Comparison of ENCODE assay signal across 8 cellular contexts in genomic region chr10:44864637-44865288, GRCh38. TPM values are rescaled to one million over a fixed set of nuclear protein-coding genes. Genes with fewer than 3 reads are reported as not detected.
DNase-seq lines count a peak whose midpoint lies in the region; ATAC-seq and TF ChIP-seq lines count a peak whose summit lies in the region.

No MANE protein-coding gene starts in this region.

- 1% methylated on average over 33 of the region's 42 CpGs for WGBS in right lobe of liver (ENCODE audit: insufficient coverage, low coverage, low lambda C conversion rate, missing lambda C conversion rate)

- DNase-seq in AG10803 (ENCODE audit: low read depth) (peak; percentile 81), NCI-H510A (lab: John Stamatoyannopoulos, UW) (peak; percentile 48), dermis microvascular lymphatic vessel endothelial cell (ENCODE audit: low read depth in 2 of 2) (peak; percentile 41 to 71), right lobe of liver (peak; percentile 91 to 92 (median 91))
- DNase-seq in activated CD4-positive, alpha-beta T cell treated with anti-CD3 and anti-CD28 coated beads, Interleukin-2, amount 50 U/mL, for 48 hours, result peak; percentile 89
- DNase-seq in stimulated activated CD4-positive, alpha-beta T cell treated with anti-CD3 and anti-CD28 coated beads, Interleukin-4, amount 100 ng/mL, for 1 hour, result peak; percentile 89

- H3K4me3 ChIP-seq in AG10803 (ENCODE audit: low read length) (peak overlapping the region; percentile 75), right lobe of liver (peak overlapping the region; percentile 27 to 55 (median 43))

- H3K27ac ChIP-seq in right lobe of liver, result peak overlapping the region in 1 of 3 donors; percentile 27

- ATAC-seq in GM19035 (IDR thresholded peaks at IDR 0.05; ENCODE audit: unreplicated experiment) (peak; percentile 90), HG03354 (IDR thresholded peaks at IDR 0.05; ENCODE audit: poor library complexity, severe bottlenecking, unreplicated experiment) (peak; percentile 85), right lobe of liver (peak; percentile 98 to 99 (median 98))

- H3K36me3 ChIP-seq in right lobe of liver, result no peaks in the 10 kb centered on the region

- peak; percentile 81 for TF ChIP-seq CTCF in AG10803 (conservative IDR thresholded peaks at IDR 0.05; ENCODE audit: low read length)
- peak; percentile 94 to 98 (median 96) for TF ChIP-seq CTCF in right lobe of liver (IDR thresholded peaks at IDR 0.05)

- TF ChIP-seq POLR2A in right lobe of liver (IDR thresholded peaks at IDR 0.05), result no peak

- H3K27me3 ChIP-seq in right lobe of liver, result no peaks in the 10 kb centered on the region

- intact Hi-C loops in right lobe of liver (cut with DNase I), result loop anchor here in 1 of 2 donors (10.0 kb wide), 1 partner anchor 1190 kb away; no protein-coding TSS in a partner anchor

- H3K9me3 ChIP-seq in right lobe of liver, result no peaks in the 10 kb centered on the region

- peaks cover 0 to 26% (median 0%) of the 10 kb centered on the region in 4 donors for H3K4me1 ChIP-seq in right lobe of liver

RNA-seq across cellular contexts. Expression of gene TMEM72, which starts 46.4 kb away (rescaled TPM):
- not detected in 2 replicates for total RNA-seq in dermis microvascular lymphatic vessel endothelial cell
- not detected for total RNA-seq in right lobe of liver
